9 cellular contexts compared by ENCODE assay signal in genomic region chr10:13023754-13024153, GRCh38. TPM values are rescaled to one million over a fixed set of nuclear protein-coding genes. Genes with fewer than 3 reads are reported as not detected.
"Had no signal": no experiment of that assay in that cellular context is flagged by ENCODE, and none has a peak within 500 bp of the region (broad histone marks: within the 10 kb centered on the region; RNA-seq: fewer than 3 reads in every experiment).

No MANE protein-coding gene starts in this region.

- FAIRE-seq: HepG2, HTR-8/SVneo had no signal

- H3K4me2 ChIP-seq: KMS-11 had no signal

- H3K27ac ChIP-seq: HL-60, KMS-11 had no signal

- ATAC-seq: HepG2 had no signal

- H3K9ac ChIP-seq: KMS-11 had no signal

- H3K4me3 Mint-ChIP-seq: IgD-negative memory B cell had no signal

- H3K36me3 Mint-ChIP-seq: IgD-negative memory B cell had no signal

- DNase-seq: IMR-90, KBM-7, KG1 had no signal

- H3K4me1 Mint-ChIP-seq: IgD-negative memory B cell had no signal

- H3K27ac Mint-ChIP-seq: IgD-negative memory B cell had no signal

RNA-seq across cellular contexts. Expression of gene CCDC3, which starts 22.2 kb away (rescaled TPM):
- total RNA-seq: HepG2, HT-29 had no signal
- polyA plus RNA-seq: HepG2, IgD-negative memory B cell had no signal
